23 cellular contexts compared by ENCODE assay signal in genomic region chr13:51961493-51962403, GRCh38.
"Had no signal": no experiment of that assay in that cellular context is flagged by ENCODE, and none has a peak within 500 bp of the region (broad histone marks: within the 10 kb centered on the region; RNA-seq: fewer than 3 reads in every experiment).

No MANE protein-coding gene starts in this region.

- H3K4me3 Mint-ChIP-seq: activated naive CD4-positive, alpha-beta T cell treated with anti-CD3 and anti-CD28 coated beads for 36 hours; activated naive CD8-positive, alpha-beta T cell treated with anti-CD3 and anti-CD28 coated beads, Interleukin-2, amount 50 U/mL, for 24 hours; activated T-cell treated with anti-CD3 and anti-CD28 coated beads, Interleukin-2, amount 50 U/mL, for 72 hours; central memory CD8-positive, alpha-beta T cell; dendritic cell treated with granulocyte-macrophage colony-stimulating factor and Interleukin-4, amounts not matched to agents 40 ng/mL and 50 ng/mL, for 4 days; natural killer cell treated with Interleukin-12 subunit alpha and Interleukin-12 subunit beta and Interleukin-15 and Interleukin-18, amount 100 ng/mL, for 72 hours had no signal

- H3K27me3 Mint-ChIP-seq: activated naive CD8-positive, alpha-beta T cell treated with anti-CD3 and anti-CD28 coated beads, Interleukin-2, amount 50 U/mL, for 24 hours; central memory CD8-positive, alpha-beta T cell; dendritic cell treated with granulocyte-macrophage colony-stimulating factor and Interleukin-4, amounts not matched to agents 40 ng/mL and 50 ng/mL, for 4 days had no signal

- DNase-seq: activated CD4-positive, CD25-positive, alpha-beta regulatory T cell treated with anti-CD3 and anti-CD28 coated beads, Interleukin-2, amount 50 U/mL, for 72 hours; activated effector memory CD4-positive, alpha-beta T cell treated with Interleukin-2 at 50 U/mL for 16 hours; activated naive CD4-positive, alpha-beta T cell treated with anti-CD3 and anti-CD28 coated beads for 36 hours; activated naive CD8-positive, alpha-beta T cell treated with anti-CD3 and anti-CD28 coated beads, Interleukin-2, amount 50 U/mL, for 24 hours; activated T-cell treated with anti-CD3 and anti-CD28 coated beads for 4 hours; activated T-cell treated with anti-CD3 and anti-CD28 coated beads, Interleukin-2, amount 50 U/mL, for 72 hours; effector CD4-positive, alpha-beta T cell; esophagus squamous epithelium; foreskin melanocyte; kidney glomerular epithelial cell; left lung; lower lobe of right lung; mesenchymal stem cell; posterior cingulate gyrus; right cardiac atrium; spleen; stimulated activated naive CD4-positive, alpha-beta T cell; T-helper 9 cell; testis; transverse colon had no signal

- H3K27ac Mint-ChIP-seq: activated naive CD4-positive, alpha-beta T cell treated with anti-CD3 and anti-CD28 coated beads for 36 hours; activated naive CD8-positive, alpha-beta T cell treated with anti-CD3 and anti-CD28 coated beads, Interleukin-2, amount 50 U/mL, for 24 hours; activated T-cell treated with anti-CD3 and anti-CD28 coated beads, Interleukin-2, amount 50 U/mL, for 72 hours; dendritic cell treated with granulocyte-macrophage colony-stimulating factor and Interleukin-4, amounts not matched to agents 40 ng/mL and 50 ng/mL, for 4 days; natural killer cell treated with Interleukin-12 subunit alpha and Interleukin-12 subunit beta and Interleukin-15 and Interleukin-18, amount 100 ng/mL, for 72 hours had no signal

- H3K9me3 Mint-ChIP-seq: activated naive CD4-positive, alpha-beta T cell treated with anti-CD3 and anti-CD28 coated beads for 36 hours; activated naive CD8-positive, alpha-beta T cell treated with anti-CD3 and anti-CD28 coated beads, Interleukin-2, amount 50 U/mL, for 24 hours; activated T-cell treated with anti-CD3 and anti-CD28 coated beads, Interleukin-2, amount 50 U/mL, for 72 hours; central memory CD8-positive, alpha-beta T cell; dendritic cell treated with granulocyte-macrophage colony-stimulating factor and Interleukin-4, amounts not matched to agents 40 ng/mL and 50 ng/mL, for 4 days; natural killer cell treated with Interleukin-12 subunit alpha and Interleukin-12 subunit beta and Interleukin-15 and Interleukin-18, amount 100 ng/mL, for 72 hours had no signal

- ATAC-seq: activated naive CD8-positive, alpha-beta T cell treated with anti-CD3 and anti-CD28 coated beads, Interleukin-2, amount 50 U/mL, for 24 hours; activated T-cell treated with anti-CD3 and anti-CD28 coated beads, Interleukin-2, amount 50 U/mL, for 72 hours; left lung; lower lobe of right lung; natural killer cell treated with Interleukin-12 subunit alpha and Interleukin-12 subunit beta and Interleukin-15 and Interleukin-18, amount 100 ng/mL, for 72 hours; right cardiac atrium had no signal

- H3K36me3 Mint-ChIP-seq: natural killer cell treated with Interleukin-12 subunit alpha and Interleukin-12 subunit beta and Interleukin-15 and Interleukin-18, amount 100 ng/mL, for 72 hours had no signal
